Comparison of ENCODE assay signal across 24 cellular contexts in the genomic region with DNA sequence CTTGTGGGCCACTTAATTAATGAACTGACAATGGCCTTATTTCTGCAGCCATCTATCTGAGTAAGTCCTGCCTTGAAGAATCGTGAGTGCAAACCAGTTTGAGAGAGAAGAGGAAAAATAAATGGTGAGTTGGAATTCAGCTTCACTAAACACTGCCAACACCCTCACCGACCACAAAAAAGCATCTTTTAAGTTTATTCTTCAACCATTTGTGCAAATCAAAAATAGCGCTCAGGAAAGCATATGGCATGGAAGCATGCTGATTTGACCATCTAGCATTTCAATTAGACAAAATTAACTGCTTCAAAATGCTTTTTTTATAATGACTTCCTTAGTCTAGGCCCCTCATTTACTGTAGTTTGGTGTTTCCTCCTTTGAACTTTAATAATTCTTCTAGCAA.
"Had no signal": no experiment of that assay in that cellular context is flagged by ENCODE, and none has a peak within 500 bp of the region (broad histone marks: within the 10 kb centered on the region; RNA-seq: fewer than 3 reads in every experiment).

No MANE protein-coding gene starts in this region.

- H3K27me3 ChIP-seq: esophagus muscularis mucosa, foreskin keratinocyte, gastroesophageal sphincter, heart right ventricle, sigmoid colon, spleen, testis, tibial artery had no signal

- ATAC-seq: foreskin keratinocyte; gastroesophageal sphincter; heart right ventricle; left colon; lower lobe of right lung; naive thymus-derived CD8-positive, alpha-beta T cell; right cardiac atrium; stimulated activated memory B cell treated with anti-CD40 and anti-IgM and Interleukin-4, amounts not matched to agents 10 μg/mL and 1 μg/mL and 100 μg/mL, for 72 hours; stimulated activated naive CD8-positive, alpha-beta T cell treated with anti-CD3 and anti-CD28 coated beads, Interleukin-15, Interleukin-2, amounts not matched to agents 100 U/mL and 50 U/mL, for 24 hours had no signal

- DNase-seq: dermis blood vessel endothelial cell; effector memory CD4-positive, alpha-beta T cell; foreskin keratinocyte; heart right ventricle; hippocampal formation; left colon; left ventricle myocardium inferior; lower lobe of right lung; naive thymus-derived CD8-positive, alpha-beta T cell; nephron progenitor cell; nucleus accumbens; right cardiac atrium; sigmoid colon; spleen; stimulated activated CD4-positive, alpha-beta T cell treated with anti-CD3 and anti-CD28 coated beads, Interleukin-4, amount 100 ng/mL, for 4 hours; stimulated activated naive CD8-positive, alpha-beta T cell treated with anti-CD3 and anti-CD28 coated beads, Interleukin-15, Interleukin-2, amounts not matched to agents 100 U/mL and 50 U/mL, for 24 hours; substantia nigra; testis; tibial artery had no signal

- H3K4me3 ChIP-seq: coronary artery, esophagus muscularis mucosa, gastroesophageal sphincter, heart right ventricle, left ventricle myocardium inferior, lower lobe of right lung, prostate gland, sigmoid colon, spleen, testis, tibial artery had no signal

- H3K36me3 ChIP-seq: esophagus muscularis mucosa, gastroesophageal sphincter, heart right ventricle, left ventricle myocardium inferior, lower lobe of right lung, prostate gland, sigmoid colon, spleen, tibial artery had no signal

- H3K27ac ChIP-seq: coronary artery, esophagus muscularis mucosa, foreskin keratinocyte, gastroesophageal sphincter, heart right ventricle, left ventricle myocardium inferior, lower lobe of right lung, prostate gland, sigmoid colon, spleen, testis, tibial artery had no signal

- H3K9me3 ChIP-seq: esophagus muscularis mucosa, gastroesophageal sphincter, heart right ventricle, left ventricle myocardium inferior, lower lobe of right lung, prostate gland, sigmoid colon, spleen, testis, tibial artery had no signal
